In the genomic region with DNA sequence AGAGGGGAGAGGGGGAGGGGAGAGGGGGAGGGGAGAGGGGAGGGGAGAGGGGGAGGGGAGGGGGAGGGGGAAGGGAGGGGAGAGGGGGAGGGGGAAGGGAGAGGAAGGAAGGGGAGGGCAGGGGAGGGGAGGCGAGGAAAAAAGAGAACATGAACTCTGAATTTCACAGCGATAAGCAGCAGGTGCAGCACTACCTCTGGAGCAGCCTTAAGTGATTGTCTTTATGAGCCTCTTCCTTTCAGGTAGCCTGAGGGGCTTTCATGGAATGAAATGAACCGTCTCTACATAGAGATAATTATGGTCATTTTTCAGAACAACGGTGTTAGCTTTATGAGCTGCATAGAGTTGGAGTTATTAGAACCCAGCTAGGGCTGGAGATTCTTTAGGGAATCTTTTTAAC, we compare ENCODE assay signal across 2 cellular contexts.
A peak's percentile ranks its signal among the peaks of the same experiment; 100 is the strongest.
TF ChIP-seq lines count a peak whose summit lies in the region.

No MANE protein-coding gene starts in this region.

TF ChIP-seq in HepG2, 621 proteins besides CTCF, POLR2A, EP300 and RAD21:
- TF ChIP-seq PCBP2 (optimal IDR thresholded peaks at IDR 0.05; ENCODE audit: low read depth, low read length, poor library complexity, severe bottlenecking) = peak; percentile 94
- TF ChIP-seq, protein P1, sequence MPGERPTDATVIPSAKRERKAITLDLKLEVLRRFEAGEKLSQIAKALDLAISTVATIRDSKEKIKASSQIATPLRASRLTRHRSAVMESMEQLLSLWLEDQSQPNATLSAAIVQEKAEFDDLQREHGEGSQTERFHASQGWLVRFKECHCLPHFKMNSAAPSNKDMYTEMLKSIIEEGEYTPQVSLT (CRISPR knock-in tag; IDR thresholded peaks at IDR 0.05; ENCODE audit: borderline replicate concordance, low read depth) = no peak
- TF ChIP-seq MYNN (CRISPR knock-in tag; IDR thresholded peaks at IDR 0.05; ENCODE audit: low read depth) = no peak
- no peak for TF ChIP-seq ZNF674 (CRISPR knock-in tag; IDR thresholded peaks at IDR 0.05; ENCODE audit: low read depth)
- no peak for TF ChIP-seq ZNF558 (CRISPR knock-in tag; IDR thresholded peaks at IDR 0.05; ENCODE audit: borderline replicate concordance)
- peak; percentile 100 for TF ChIP-seq HNRNPK (IDR thresholded peaks at IDR 0.05; ENCODE audit: low read depth, low read length, poor library complexity, severe bottlenecking)
- TF ChIP-seq ZNF652 (CRISPR knock-in tag; IDR thresholded peaks at IDR 0.05; ENCODE audit: borderline replicate concordance, low read depth) = no peak
- peak; percentile 98 for TF ChIP-seq PCBP1 (IDR thresholded peaks at IDR 0.05; ENCODE audit: borderline replicate concordance, low read depth, low read length)
TF ChIP-seq in HepG2: peak in this region for 3.

TF ChIP-seq in K562, 482 proteins besides CTCF, POLR2A, EP300 and RAD21:
- TF ChIP-seq, protein P2, sequence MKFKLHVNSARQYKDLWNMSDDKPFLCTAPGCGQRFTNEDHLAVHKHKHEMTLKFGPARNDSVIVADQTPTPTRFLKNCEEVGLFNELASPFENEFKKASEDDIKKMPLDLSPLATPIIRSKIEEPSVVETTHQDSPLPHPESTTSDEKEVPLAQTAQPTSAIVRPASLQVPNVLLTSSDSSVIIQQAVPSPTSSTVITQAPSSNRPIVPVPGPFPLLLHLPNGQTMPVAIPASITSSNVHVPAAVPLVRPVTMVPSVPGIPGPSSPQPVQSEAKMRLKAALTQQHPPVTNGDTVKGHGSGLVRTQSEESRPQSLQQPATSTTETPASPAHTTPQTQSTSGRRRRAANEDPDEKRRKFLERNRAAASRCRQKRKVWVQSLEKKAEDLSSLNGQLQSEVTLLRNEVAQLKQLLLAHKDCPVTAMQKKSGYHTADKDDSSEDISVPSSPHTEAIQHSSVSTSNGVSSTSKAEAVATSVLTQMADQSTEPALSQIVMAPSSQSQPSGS (CRISPR knock-in tag; IDR thresholded peaks at IDR 0.05) = no peak
- TF ChIP-seq RB1 (IDR thresholded peaks at IDR 0.05; ENCODE audit: low read depth) = no peak
- no peak for TF ChIP-seq ZNF347 (CRISPR knock-in tag; IDR thresholded peaks at IDR 0.05; ENCODE audit: low read depth)
- TF ChIP-seq U2AF2 (optimal IDR thresholded peaks at IDR 0.05; ENCODE audit: low read depth, low read length) = no peak
- peak; percentile 74 for TF ChIP-seq PCBP2 (IDR thresholded peaks at IDR 0.05; ENCODE audit: low read depth, low read length, poor library complexity, severe bottlenecking)
- TF ChIP-seq, protein P3, sequence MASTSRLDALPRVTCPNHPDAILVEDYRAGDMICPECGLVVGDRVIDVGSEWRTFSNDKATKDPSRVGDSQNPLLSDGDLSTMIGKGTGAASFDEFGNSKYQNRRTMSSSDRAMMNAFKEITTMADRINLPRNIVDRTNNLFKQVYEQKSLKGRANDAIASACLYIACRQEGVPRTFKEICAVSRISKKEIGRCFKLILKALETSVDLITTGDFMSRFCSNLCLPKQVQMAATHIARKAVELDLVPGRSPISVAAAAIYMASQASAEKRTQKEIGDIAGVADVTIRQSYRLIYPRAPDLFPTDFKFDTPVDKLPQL (IDR thresholded peaks at IDR 0.05; ENCODE audit: extremely low read depth, insufficient read length) = no peak
- TF ChIP-seq, protein P4, sequence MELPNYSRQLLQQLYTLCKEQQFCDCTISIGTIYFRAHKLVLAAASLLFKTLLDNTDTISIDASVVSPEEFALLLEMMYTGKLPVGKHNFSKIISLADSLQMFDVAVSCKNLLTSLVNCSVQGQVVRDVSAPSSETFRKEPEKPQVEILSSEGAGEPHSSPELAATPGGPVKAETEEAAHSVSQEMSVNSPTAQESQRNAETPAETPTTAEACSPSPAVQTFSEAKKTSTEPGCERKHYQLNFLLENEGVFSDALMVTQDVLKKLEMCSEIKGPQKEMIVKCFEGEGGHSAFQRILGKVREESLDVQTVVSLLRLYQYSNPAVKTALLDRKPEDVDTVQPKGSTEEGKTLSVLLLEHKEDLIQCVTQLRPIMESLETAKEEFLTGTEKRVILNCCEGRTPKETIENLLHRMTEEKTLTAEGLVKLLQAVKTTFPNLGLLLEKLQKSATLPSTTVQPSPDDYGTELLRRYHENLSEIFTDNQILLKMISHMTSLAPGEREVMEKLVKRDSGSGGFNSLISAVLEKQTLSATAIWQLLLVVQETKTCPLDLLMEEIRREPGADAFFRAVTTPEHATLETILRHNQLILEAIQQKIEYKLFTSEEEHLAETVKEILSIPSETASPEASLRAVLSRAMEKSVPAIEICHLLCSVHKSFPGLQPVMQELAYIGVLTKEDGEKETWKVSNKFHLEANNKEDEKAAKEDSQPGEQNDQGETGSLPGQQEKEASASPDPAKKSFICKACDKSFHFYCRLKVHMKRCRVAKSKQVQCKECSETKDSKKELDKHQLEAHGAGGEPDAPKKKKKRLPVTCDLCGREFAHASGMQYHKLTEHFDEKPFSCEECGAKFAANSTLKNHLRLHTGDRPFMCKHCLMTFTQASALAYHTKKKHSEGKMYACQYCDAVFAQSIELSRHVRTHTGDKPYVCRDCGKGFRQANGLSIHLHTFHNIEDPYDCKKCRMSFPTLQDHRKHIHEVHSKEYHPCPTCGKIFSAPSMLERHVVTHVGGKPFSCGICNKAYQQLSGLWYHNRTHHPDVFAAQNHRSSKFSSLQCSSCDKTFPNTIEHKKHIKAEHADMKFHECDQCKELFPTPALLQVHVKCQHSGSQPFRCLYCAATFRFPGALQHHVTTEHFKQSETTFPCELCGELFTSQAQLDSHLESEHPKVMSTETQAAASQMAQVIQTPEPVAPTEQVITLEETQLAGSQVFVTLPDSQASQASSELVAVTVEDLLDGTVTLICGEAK (IDR thresholded peaks at IDR 0.05) = no peak
- TF ChIP-seq, protein P4 (CRISPR knock-in tag; IDR thresholded peaks at IDR 0.05) = no peak
- TF ChIP-seq, protein P5, sequence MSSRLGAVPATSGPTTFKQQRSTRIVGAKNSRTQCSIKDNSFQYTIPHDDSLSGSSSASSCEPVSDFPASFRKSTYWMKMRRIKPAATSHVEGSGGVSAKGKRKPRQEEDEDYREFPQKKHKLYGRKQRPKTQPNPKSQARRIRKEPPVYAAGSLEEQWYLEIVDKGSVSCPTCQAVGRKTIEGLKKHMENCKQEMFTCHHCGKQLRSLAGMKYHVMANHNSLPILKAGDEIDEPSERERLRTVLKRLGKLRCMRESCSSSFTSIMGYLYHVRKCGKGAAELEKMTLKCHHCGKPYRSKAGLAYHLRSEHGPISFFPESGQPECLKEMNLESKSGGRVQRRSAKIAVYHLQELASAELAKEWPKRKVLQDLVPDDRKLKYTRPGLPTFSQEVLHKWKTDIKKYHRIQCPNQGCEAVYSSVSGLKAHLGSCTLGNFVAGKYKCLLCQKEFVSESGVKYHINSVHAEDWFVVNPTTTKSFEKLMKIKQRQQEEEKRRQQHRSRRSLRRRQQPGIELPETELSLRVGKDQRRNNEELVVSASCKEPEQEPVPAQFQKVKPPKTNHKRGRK (tag; IDR thresholded peaks at IDR 0.05) = no peak
- peak; percentile 38 for TF ChIP-seq HNRNPK (IDR thresholded peaks at IDR 0.05; ENCODE audit: low read depth, low read length, poor library complexity, severe bottlenecking)
- TF ChIP-seq ZNF696 (CRISPR knock-in tag; conservative IDR thresholded peaks at IDR 0.05) = no peak
- TF ChIP-seq, protein P6, sequence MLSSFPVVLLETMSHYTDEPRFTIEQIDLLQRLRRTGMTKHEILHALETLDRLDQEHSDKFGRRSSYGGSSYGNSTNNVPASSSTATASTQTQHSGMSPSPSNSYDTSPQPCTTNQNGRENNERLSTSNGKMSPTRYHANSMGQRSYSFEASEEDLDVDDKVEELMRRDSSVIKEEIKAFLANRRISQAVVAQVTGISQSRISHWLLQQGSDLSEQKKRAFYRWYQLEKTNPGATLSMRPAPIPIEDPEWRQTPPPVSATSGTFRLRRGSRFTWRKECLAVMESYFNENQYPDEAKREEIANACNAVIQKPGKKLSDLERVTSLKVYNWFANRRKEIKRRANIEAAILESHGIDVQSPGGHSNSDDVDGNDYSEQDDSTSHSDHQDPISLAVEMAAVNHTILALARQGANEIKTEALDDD (IDR thresholded peaks at IDR 0.05) = no peak
- TF ChIP-seq SAFB (IDR thresholded peaks at IDR 0.05; ENCODE audit: borderline replicate concordance, low read depth, low read length) = no peak
- TF ChIP-seq, protein P7, sequence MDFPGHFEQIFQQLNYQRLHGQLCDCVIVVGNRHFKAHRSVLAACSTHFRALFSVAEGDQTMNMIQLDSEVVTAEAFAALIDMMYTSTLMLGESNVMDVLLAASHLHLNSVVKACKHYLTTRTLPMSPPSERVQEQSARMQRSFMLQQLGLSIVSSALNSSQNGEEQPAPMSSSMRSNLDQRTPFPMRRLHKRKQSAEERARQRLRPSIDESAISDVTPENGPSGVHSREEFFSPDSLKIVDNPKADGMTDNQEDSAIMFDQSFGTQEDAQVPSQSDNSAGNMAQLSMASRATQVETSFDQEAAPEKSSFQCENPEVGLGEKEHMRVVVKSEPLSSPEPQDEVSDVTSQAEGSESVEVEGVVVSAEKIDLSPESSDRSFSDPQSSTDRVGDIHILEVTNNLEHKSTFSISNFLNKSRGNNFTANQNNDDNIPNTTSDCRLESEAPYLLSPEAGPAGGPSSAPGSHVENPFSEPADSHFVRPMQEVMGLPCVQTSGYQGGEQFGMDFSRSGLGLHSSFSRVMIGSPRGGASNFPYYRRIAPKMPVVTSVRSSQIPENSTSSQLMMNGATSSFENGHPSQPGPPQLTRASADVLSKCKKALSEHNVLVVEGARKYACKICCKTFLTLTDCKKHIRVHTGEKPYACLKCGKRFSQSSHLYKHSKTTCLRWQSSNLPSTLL (IDR thresholded peaks at IDR 0.05) = no peak
- TF ChIP-seq MEF2D (tag; conservative IDR thresholded peaks at IDR 0.05; ENCODE audit: low read depth) = no peak
- no peak for TF ChIP-seq HNRNPH1 (optimal IDR thresholded peaks at IDR 0.05; ENCODE audit: low read depth, low read length)
- TF ChIP-seq, protein P8, sequence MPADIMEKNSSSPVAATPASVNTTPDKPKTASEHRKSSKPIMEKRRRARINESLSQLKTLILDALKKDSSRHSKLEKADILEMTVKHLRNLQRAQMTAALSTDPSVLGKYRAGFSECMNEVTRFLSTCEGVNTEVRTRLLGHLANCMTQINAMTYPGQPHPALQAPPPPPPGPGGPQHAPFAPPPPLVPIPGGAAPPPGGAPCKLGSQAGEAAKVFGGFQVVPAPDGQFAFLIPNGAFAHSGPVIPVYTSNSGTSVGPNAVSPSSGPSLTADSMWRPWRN (IDR thresholded peaks at IDR 0.05; ENCODE audit: low read depth) = no peak
- no peak for TF ChIP-seq NEUROD1 (IDR thresholded peaks at IDR 0.05; ENCODE audit: borderline replicate concordance, low read depth, low read length, partially characterized antibody)
- no peak for TF ChIP-seq SAFB2 (IDR thresholded peaks at IDR 0.05; ENCODE audit: borderline replicate concordance, low read depth, low read length, severe bottlenecking)
- peak; percentile 57 for TF ChIP-seq PCBP1 (IDR thresholded peaks at IDR 0.05; ENCODE audit: low read depth, low read length, poor library complexity, severe bottlenecking)
- no peak for TF ChIP-seq ZNF707 (CRISPR knock-in tag; conservative IDR thresholded peaks at IDR 0.05)
- TF ChIP-seq SP2 (IDR thresholded peaks at IDR 0.05; ENCODE audit: extremely low read depth, low read depth, low read length, poor library complexity, severe bottlenecking) = no peak
